8 cellular contexts compared by ENCODE assay signal in the genomic region with DNA sequence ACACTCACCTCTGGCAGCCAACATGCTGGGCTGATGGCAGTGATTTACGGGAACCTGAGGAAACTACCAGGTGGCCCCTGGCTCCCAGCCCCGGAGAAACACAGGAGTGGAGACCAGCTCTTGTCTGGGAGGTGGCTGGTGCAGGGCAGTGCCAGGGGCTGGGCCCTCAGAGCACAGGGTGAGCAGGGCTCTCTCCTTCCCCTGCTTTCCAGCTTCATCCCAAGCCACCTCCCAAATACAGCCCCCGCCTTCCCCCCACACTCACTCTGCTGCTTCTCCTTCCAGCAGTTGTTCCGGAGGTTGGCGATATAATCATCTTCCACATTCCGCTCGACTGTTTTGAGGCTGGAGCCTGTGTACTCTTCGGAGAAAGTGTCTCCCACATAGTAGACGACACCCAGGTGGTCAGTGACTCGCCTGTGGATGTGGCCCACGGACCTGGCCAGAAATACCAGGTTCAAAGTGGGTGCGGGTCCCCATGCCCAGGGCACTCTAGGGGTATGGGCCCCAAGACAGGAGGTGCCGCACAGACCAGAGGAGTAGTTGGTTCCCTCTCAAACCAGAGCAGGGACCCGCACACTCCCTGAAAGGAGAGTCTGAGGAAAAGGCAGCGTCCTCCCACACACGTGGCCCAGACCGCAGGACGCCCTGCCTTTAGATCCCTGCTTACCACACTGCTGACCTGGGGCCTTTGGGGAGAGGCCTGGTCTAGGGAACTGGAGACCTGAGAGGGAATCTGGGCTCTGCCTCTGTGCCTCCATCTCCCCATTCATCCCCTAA. TPM values are rescaled to one million over a fixed set of nuclear protein-coding genes. Genes with fewer than 3 reads are reported as not detected.
DNase-seq lines count a peak whose midpoint lies in the region; ATAC-seq and TF ChIP-seq lines count a peak whose summit lies in the region.

No MANE protein-coding gene starts in this region.

- no peak overlapping the region; a peak in 1 of 5 replicates for H3K4me3 Mint-ChIP-seq in H9
- peak overlapping the region; percentile 53 for H3K4me3 Mint-ChIP-seq in activated CD8-positive, alpha-beta T cell treated with anti-CD3 and anti-CD28 coated beads, Interleukin-2, amount 10 ng/mL, durations not matched to agents 7 days and 5 days

- H4K8ac ChIP-seq in H9 (replicated peaks; ENCODE audit: insufficient read length, low read depth, low read length): no peak overlapping the region

- peak overlapping the region in 2 of 3 experiments; percentile 68 to 95; a peak in 2 of 7 replicates for H3K27ac Mint-ChIP-seq in H9
- H3K27ac Mint-ChIP-seq in activated CD8-positive, alpha-beta T cell treated with anti-CD3 and anti-CD28 coated beads, Interleukin-2, amount 10 ng/mL, durations not matched to agents 7 days and 5 days: peak overlapping the region; percentile 91

- DNase-seq in H9 (no peak), head of caudate nucleus (peak in 23 of 42 donors; percentile 36 to 83 (median 60))
- no peak for DNase-seq in activated CD8-positive, alpha-beta T cell treated with anti-CD3 and anti-CD28 coated beads, Interleukin-2, amount 10 ng/mL, durations not matched to agents 7 days and 5 days
- no peak for DNase-seq in activated CD8-positive, alpha-beta memory T cell treated with anti-CD3 and anti-CD28 coated beads, Interleukin-2, amount 50 U/mL, for 48 hours

- no peaks in the 10 kb centered on the region for H3K23me2 ChIP-seq in H9 (ENCODE audit: insufficient read length, low read depth, low read length, poor library complexity, severe bottlenecking)

- ATAC-seq in activated CD8-positive, alpha-beta T cell treated with anti-CD3 and anti-CD28 coated beads, Interleukin-2, amount 10 ng/mL, durations not matched to agents 7 days and 5 days: no peak
- ATAC-seq in esophagus mucosa (no peak), GM21528 (IDR thresholded peaks at IDR 0.05; ENCODE audit: low FRiP score, unreplicated experiment) (no peak), GM21576 (IDR thresholded peaks at IDR 0.05; ENCODE audit: unreplicated experiment) (no peak)

- no peak overlapping the region for H2BK20ac ChIP-seq in H9 (ENCODE audit: low read depth, low read length, poor library complexity, severe bottlenecking)

- H2AK5ac ChIP-seq in H9 (ENCODE audit: insufficient read length, low read length): no peak overlapping the region

- no peak overlapping the region for H2AFZ ChIP-seq in H9 (ENCODE audit: low read length)

- no peak overlapping the region for H2BK5ac ChIP-seq in H9 (ENCODE audit: insufficient read length, low read length)

- peaks cover 2% of the 10 kb centered on the region; the same call in 1 of the 2 replicates for H3K4me1 ChIP-seq in H9 (ENCODE audit: insufficient read depth, low read length)
- peaks cover 73% of the 10 kb centered on the region for H3K4me1 ChIP-seq in skeletal muscle satellite cell (ENCODE audit: control insufficient read depth, insufficient read depth, low read length)

- H2BK12ac ChIP-seq in H9 (ENCODE audit: insufficient read length, low read depth, low read length): no peak overlapping the region

- H3K27me3 Mint-ChIP-seq in H9 (ENCODE audit: low read depth): no peaks in the 10 kb centered on the region
- no peaks in the 10 kb centered on the region for H3K27me3 Mint-ChIP-seq in activated CD8-positive, alpha-beta T cell treated with anti-CD3 and anti-CD28 coated beads, Interleukin-2, amount 10 ng/mL, durations not matched to agents 7 days and 5 days (ENCODE audit: low read depth)

- H3K9ac ChIP-seq in H9 (ENCODE audit: extremely low read depth, insufficient read length, low read length): no peak overlapping the region
- H3K9ac ChIP-seq in skeletal muscle satellite cell (ENCODE audit: low read depth, low read length): peak overlapping the region; percentile 90

- WGBS in H9 (ENCODE audit: extremely low coverage, insufficient read length, low lambda C conversion rate): no CpG with 5 or more reads among the region's 18 CpGs

- no peaks in the 10 kb centered on the region for H3K79me2 ChIP-seq in H9 (ENCODE audit: insufficient read depth, low read length)

- no peaks in the 10 kb centered on the region for H3K79me1 ChIP-seq in H9 (ENCODE audit: insufficient read depth, low read depth, low read length, poor library complexity, severe bottlenecking)

- H3K56ac ChIP-seq in H9 (ENCODE audit: insufficient read length, low read depth, low read length): no peak overlapping the region

- intact Hi-C loops in head of caudate nucleus (cut with DNase I): loop anchor here (10.0 kb wide), 3 partner anchors 202 to 372 kb away; partner anchors contain the start of gene CHST3

- peaks cover 41% of the 10 kb centered on the region for H3K36me3 ChIP-seq in skeletal muscle satellite cell (ENCODE audit: insufficient read depth, low read length)

- H3K23ac ChIP-seq in H9 (ENCODE audit: insufficient read length, low read depth, low read length): no peak overlapping the region

- H3K9me3 Mint-ChIP-seq in H9: no peaks in the 10 kb centered on the region
- no peaks in the 10 kb centered on the region for H3K9me3 Mint-ChIP-seq in activated CD8-positive, alpha-beta T cell treated with anti-CD3 and anti-CD28 coated beads, Interleukin-2, amount 10 ng/mL, durations not matched to agents 7 days and 5 days (ENCODE audit: insufficient read depth)

- no peak overlapping the region for H2BK120ac ChIP-seq in H9 (ENCODE audit: low read depth, low read length, poor library complexity, severe bottlenecking)

- no peak overlapping the region for H3T11ph ChIP-seq in H9 (ENCODE audit: low read length)

- H4K20me1 ChIP-seq in H9 (ENCODE audit: control insufficient read depth, insufficient read depth, insufficient read length): no peaks in the 10 kb centered on the region

- no peak overlapping the region for H3K14ac ChIP-seq in H9 (ENCODE audit: insufficient read depth, low read length)

- H3K4me3 ChIP-seq in skeletal muscle satellite cell (ENCODE audit: low read length): peak overlapping the region; percentile 50

- H3K27ac ChIP-seq in H9 (ENCODE audit: insufficient read length, low read depth, low read length): no peak overlapping the region

- H3K4me2 ChIP-seq in H9 (ENCODE audit: insufficient read depth, insufficient read length, low read length): no peak overlapping the region
- peak overlapping the region; percentile 71 for H3K4me2 ChIP-seq in skeletal muscle satellite cell (ENCODE audit: low read length)

- CTCF ChIA-PET in activated CD8-positive, alpha-beta T cell treated with anti-CD3 and anti-CD28 coated beads, Interleukin-2, amount 10 ng/mL, durations not matched to agents 7 days and 5 days (lab: Charles Lee): interaction anchor here (0.6 to 7.8 kb wide), 54 partner anchors 9 to 764 kb away, joined by 3 to 122 read pairs (median 6); partner anchors contain the start of genes ANAPC16, ASCC1, DDIT4 and DNAJB12

- no peaks in the 10 kb centered on the region for H3K9me3 ChIP-seq in H9 (ENCODE audit: control insufficient read depth, low read depth, low read length)
- no peaks in the 10 kb centered on the region for H3K9me3 ChIP-seq in skeletal muscle satellite cell (replicated peaks; ENCODE audit: low read length)

- no peak overlapping the region for H3K4ac ChIP-seq in H9 (ENCODE audit: low read depth, low read length)

- no peak overlapping the region for H2BK15ac ChIP-seq in H9 (ENCODE audit: low read depth, low read length)

- H3K27me3 ChIP-seq in H9 (ENCODE audit: insufficient read depth, low read length) (no peaks in the 10 kb centered on the region), skeletal muscle satellite cell (ENCODE audit: control insufficient read depth, insufficient read depth, low read length) (no peaks in the 10 kb centered on the region)

- no peak for TF ChIP-seq CTCF in H9 (conservative IDR thresholded peaks at IDR 0.05)

- no peak overlapping the region for H3K18ac ChIP-seq in H9 (ENCODE audit: insufficient read length, low read depth, low read length)

- POLR2A ChIA-PET in activated CD8-positive, alpha-beta T cell treated with anti-CD3 and anti-CD28 coated beads, Interleukin-2, amount 10 ng/mL, durations not matched to agents 7 days and 5 days (lab: Charles Lee): interaction anchor here (0.6 to 10.4 kb wide), 11 partner anchors 8 to 118 kb away, joined by 3 to 119 read pairs (median 5); partner anchors contain the start of gene DDIT4

- H4K91ac ChIP-seq in H9 (ENCODE audit: insufficient read length, low read depth, low read length): peak overlapping the region; percentile 63

- peaks cover 23 to 30% of the 10 kb centered on the region in 2 experiments for H3K4me1 Mint-ChIP-seq in H9
- peaks cover 74% of the 10 kb centered on the region for H3K4me1 Mint-ChIP-seq in activated CD8-positive, alpha-beta T cell treated with anti-CD3 and anti-CD28 coated beads, Interleukin-2, amount 10 ng/mL, durations not matched to agents 7 days and 5 days (ENCODE audit: low read depth)

- peaks cover 8 to 62% (median 18%) of the 10 kb centered on the region in 3 experiments for H3K36me3 Mint-ChIP-seq in H9 (ENCODE audit: insufficient read depth in 1 of 3, low read depth in 3 of 3)
- peaks cover 62% of the 10 kb centered on the region for H3K36me3 Mint-ChIP-seq in activated CD8-positive, alpha-beta T cell treated with anti-CD3 and anti-CD28 coated beads, Interleukin-2, amount 10 ng/mL, durations not matched to agents 7 days and 5 days (ENCODE audit: low read depth)

- H4K5ac ChIP-seq in H9 (ENCODE audit: insufficient read length, low read depth, low read length): no peak overlapping the region

RNA-seq across cellular contexts. Expression of gene DNAJB12, which starts 18.3 kb away (rescaled TPM):
- total RNA-seq in H9 (2021): 25.9 and 27.6 TPM in 2 replicates
- 10 to 100 TPM; 26.4 to 29.7 TPM for total RNA-seq in activated CD8-positive, alpha-beta T cell treated with anti-CD3 and anti-CD28 coated beads, Interleukin-2, amount 10 ng/mL, durations not matched to agents 7 days and 5 days
- 24.1 and 25.6 TPM in 2 replicates for total RNA-seq in skeletal muscle satellite cell (2012; rRNA removed)
- 21.6 TPM for total RNA-seq in esophagus mucosa

Comparison
In these comparisons a context has a peak if more than half of its experiments do, and no peak if none do; other contexts are left out.
1. DNase-seq: peak in head of caudate nucleus (23 of 42); none in H9 (single experiment), activated CD8-positive, alpha-beta T cell treated with anti-CD3 and anti-CD28 coated beads, Interleukin-2, amount 10 ng/mL, durations not matched to agents 7 days and 5 days (single experiment) and activated CD8-positive, alpha-beta memory T cell treated with anti-CD3 and anti-CD28 coated beads, Interleukin-2, amount 50 U/mL, for 48 hours (single experiment).